In genomic region chr5:320524-321232, GRCh38 we compare ENCODE assay signal across 8 cellular contexts. TPM values are rescaled to one million over a fixed set of nuclear protein-coding genes. Genes with fewer than 3 reads are reported as not detected.
DNase-seq lines count a peak whose midpoint lies in the region; ATAC-seq and TF ChIP-seq lines count a peak whose summit lies in the region.

No MANE protein-coding gene starts in this region.

- no peak for ATAC-seq in CD4-positive, alpha-beta T cell (ENCODE audit: poor library complexity)

- in situ Hi-C loops in mammary epithelial cell (cut with MboI; ENCODE audit: low sequenced_read_pairs in 2 of 2), result no loop called here

- dilution Hi-C loops in mammary epithelial cell (cut with HindIII; ENCODE audit: low sequenced_read_pairs), result no loop called here

- no peaks in the 10 kb centered on the region for H3K9me2 ChIP-seq in PC-9 (ENCODE audit: insufficient read depth)

- no peaks in the 10 kb centered on the region for H3K36me3 Mint-ChIP-seq in CD4-positive, alpha-beta T cell (ENCODE audit: low read depth)
- peaks cover 4% of the 10 kb centered on the region for H3K36me3 Mint-ChIP-seq in nephron (ENCODE audit: low read depth)

- H3K27ac ChIP-seq in CD4-positive, alpha-beta T cell (ENCODE audit: low read depth, low read length), result no peak overlapping the region
- no peak overlapping the region for H3K27ac ChIP-seq in HEK293 (ENCODE audit: extremely low read depth, low read depth, low read length)
- no peak overlapping the region for H3K27ac ChIP-seq in mammary epithelial cell (ENCODE audit: insufficient read depth, low read depth, low read length)
- H3K27ac ChIP-seq in PC-9, result no peak overlapping the region

- peak overlapping the region; percentile 73 for H3K4me3 Mint-ChIP-seq in CD4-positive, alpha-beta T cell
- H3K4me3 Mint-ChIP-seq in nephron, result peak overlapping the region; percentile 68 to 78 (median 76)

- H3K9ac ChIP-seq in mammary epithelial cell (ENCODE audit: insufficient read depth, low read length), result no peak overlapping the region

- H2AFZ ChIP-seq in mammary epithelial cell (ENCODE audit: low read depth, low read length) (peak overlapping the region; percentile 83), PC-9 (no peak overlapping the region)

- no peak for DNase-seq in CD4-positive, alpha-beta T cell
- DNase-seq in mammary epithelial cell (no peak), amniotic stem cell (lab: John Stamatoyannopoulos, UW) (no peak), NCI-H1105 treated with DMSO at 0.1 percent for 48 hours (lab: John Stamatoyannopoulos, UW) (no peak), DMS79 (lab: John Stamatoyannopoulos, UW) (no peak), PC-9 (no peak)

- H3K4me1 ChIP-seq in HEK293 (ENCODE audit: control insufficient read depth, insufficient read depth, low read length), result peaks cover 9% of the 10 kb centered on the region
- peaks cover 17% of the 10 kb centered on the region for H3K4me1 ChIP-seq in mammary epithelial cell (ENCODE audit: insufficient read depth, low read length)
- no peaks in the 10 kb centered on the region for H3K4me1 ChIP-seq in PC-9 (replicated peaks; ENCODE audit: insufficient read depth)

- peaks cover 53% of the 10 kb centered on the region for H3K27me3 ChIP-seq in CD4-positive, alpha-beta T cell (ENCODE audit: control insufficient read depth, insufficient read depth, low read length)
- H3K27me3 ChIP-seq in mammary epithelial cell (ENCODE audit: insufficient read depth, low read length) (peaks cover 12% of the 10 kb centered on the region), PC-9 (ENCODE audit: insufficient read depth, low read depth) (no peaks in the 10 kb centered on the region)

- H3F3A ChIP-seq in PC-9 (ENCODE audit: insufficient read depth, low read depth), result peaks cover 30% of the 10 kb centered on the region; the same call in 1 of the 2 replicates

- no TSS peak for BruUV-seq in mammary epithelial cell (replicated peaks; lab: Mats Ljungman, UMichigan)
- BruUV-seq in PC-9 (replicated peaks; lab: Mats Ljungman, UMichigan), result no TSS peak

- no peaks in the 10 kb centered on the region for H3K4me1 Mint-ChIP-seq in CD4-positive, alpha-beta T cell (ENCODE audit: low read depth)
- H3K4me1 Mint-ChIP-seq in nephron, result no peaks in the 10 kb centered on the region

- POLR2A ChIA-PET in CD4-positive, alpha-beta T cell (lab: Charles Lee), result no interaction called here
- POLR2A ChIA-PET in HEK293 (lab: Yijun Ruan, JAX) (interaction anchor here (0.6 to 1.2 kb wide), 4 partner anchors 17 to 102 kb away, joined by 3 read pairs; partner anchors contain the start of gene PDCD6), PC-9 (lab: Charles Lee; ENCODE audit: unreplicated experiment) (interaction anchor here (0.6 kb wide), 2 partner anchors 57 to 238 kb away, joined by 3 read pairs; no protein-coding TSS in a partner anchor)

- CTCF ChIA-PET in CD4-positive, alpha-beta T cell (lab: Charles Lee), result no interaction called here
- CTCF ChIA-PET in HEK293 (lab: Yijun Ruan, JAX), result interaction anchor here (0.6 to 6.3 kb wide), 9 partner anchors 9 to 582 kb away, joined by 3 to 137 read pairs (median 3); no protein-coding TSS in a partner anchor
- CTCF ChIA-PET in mammary epithelial cell (lab: Charles Lee; ENCODE audit: low non-redundant PET), result no interaction called here
- CTCF ChIA-PET in PC-9 (lab: Charles Lee), result interaction anchor here (1.2 to 1.4 kb wide), 2 partner anchors 16 to 17 kb away, joined by 3 to 6 read pairs; no protein-coding TSS in a partner anchor

- H3K4me3 ChIP-seq in HEK293 (ENCODE audit: low read depth, low read length) (peak overlapping the region; percentile 56), mammary epithelial cell (replicated peaks in 1 of 3; ENCODE audit: insufficient read depth in 1 of 3, low read depth in 2 of 3, low read length in 3 of 3) (peak overlapping the region; percentile 44 to 57 (median 49)), PC-9 (no peak overlapping the region)

- 15% methylated on average over 6 of the region's 65 CpGs for WGBS in mammary epithelial cell (ENCODE audit: low coverage, missing lambda C conversion rate)

- H3K36me3 ChIP-seq in HEK293 (ENCODE audit: control insufficient read depth in 2 of 2, insufficient read depth in 1 of 2, low read length in 2 of 2) (no peaks in the 10 kb centered on the region), mammary epithelial cell (ENCODE audit: insufficient read depth, low read length) (no peaks in the 10 kb centered on the region), PC-9 (ENCODE audit: low read depth) (no peaks in the 10 kb centered on the region)

- peak overlapping the region; percentile 100 for H3K4me2 ChIP-seq in mammary epithelial cell (ENCODE audit: insufficient read depth, low read depth, low read length)
- H3K4me2 ChIP-seq in PC-9, result no peak overlapping the region

- no peak for TF ChIP-seq CTCF in CD4-positive, alpha-beta T cell (IDR thresholded peaks at IDR 0.05)
- TF ChIP-seq CTCF in HEK293 (tag by site-specific recombination; IDR thresholded peaks at IDR 0.05) (no peak; the same call in 1 of the 2 replicates), mammary epithelial cell (conservative IDR thresholded peaks at IDR 0.05 in 1 of 2, IDR thresholded peaks at IDR 0.05 in 1 of 2; ENCODE audit: extremely low read depth in 1 of 2, insufficient read depth in 1 of 2, low read depth in 1 of 2, low read length in 2 of 2) (no peak), nephron (IDR thresholded peaks at IDR 0.05; ENCODE audit: unreplicated experiment in 3 of 3) (no peak), PC-9 (conservative IDR thresholded peaks at IDR 0.05) (no peak)

- intact Hi-C loops in CD4-positive, alpha-beta T cell (cut with DNase I, micrococcal nuclease), result no loop called here
- intact Hi-C loops in mammary epithelial cell (cut with micrococcal nuclease) (loop anchor here (2.0 kb wide), 1 partner anchor 132 kb away; no protein-coding TSS in a partner anchor), PC-9 (cut with micrococcal nuclease; ENCODE audit: unreplicated experiment) (no loop called here)

- H3K9me3 Mint-ChIP-seq in CD4-positive, alpha-beta T cell, result no peaks in the 10 kb centered on the region
- H3K9me3 Mint-ChIP-seq in nephron, result no peaks in the 10 kb centered on the region

- H3K27ac Mint-ChIP-seq in CD4-positive, alpha-beta T cell, result no peak overlapping the region
- H3K27ac Mint-ChIP-seq in nephron, result no peak overlapping the region

- H4K20me1 ChIP-seq in mammary epithelial cell (ENCODE audit: insufficient read depth, low read length) (peaks cover 2% of the 10 kb centered on the region), PC-9 (ENCODE audit: insufficient read depth) (peaks cover 38% of the 10 kb centered on the region)

- H3K79me2 ChIP-seq in mammary epithelial cell (ENCODE audit: insufficient read depth, low read length), result no peaks in the 10 kb centered on the region
- no peaks in the 10 kb centered on the region for H3K79me2 ChIP-seq in PC-9 (ENCODE audit: low read depth)

- H3K27me3 Mint-ChIP-seq in CD4-positive, alpha-beta T cell, result peaks cover 36% of the 10 kb centered on the region
- H3K27me3 Mint-ChIP-seq in nephron (ENCODE audit: low read depth), result peaks cover 77% of the 10 kb centered on the region

- no peaks in the 10 kb centered on the region for H3K9me3 ChIP-seq in CD4-positive, alpha-beta T cell (ENCODE audit: control insufficient read depth, low read length)
- H3K9me3 ChIP-seq in HEK293 (ENCODE audit: control insufficient read depth, insufficient read depth, low read depth, low read length) (no peaks in the 10 kb centered on the region), mammary epithelial cell (replicated peaks; ENCODE audit: insufficient read depth, low read length) (no peaks in the 10 kb centered on the region), PC-9 (ENCODE audit: insufficient read depth, low read depth) (no peaks in the 10 kb centered on the region)

TF ChIP-seq in HEK293, 187 proteins besides CTCF, POLR2A, EP300 and RAD21:
- TF ChIP-seq ZNF600 (tag by site-specific recombination; IDR thresholded peaks at IDR 0.05), result no peak
- TF ChIP-seq ZNF623 (tag by site-specific recombination; IDR thresholded peaks at IDR 0.05), result peak; percentile 58

RNA-seq across cellular contexts. Expression of gene AHRR, which starts 0.8 kb away (rescaled TPM):
- total RNA-seq in CD4-positive, alpha-beta T cell, result under 1 TPM; 0.45 to 0.63 TPM
- 1 to 10 TPM; 1.7 to 2.9 TPM for total RNA-seq in mammary epithelial cell
- polyA plus RNA-seq in mammary epithelial cell, result 0.25 TPM
- polyA minus RNA-seq in mammary epithelial cell, result 1.0 TPM
- total RNA-seq in PC-9 (2021), result 7.2 and 13.6 TPM in 2 replicates

RNA-seq across cellular contexts. Expression of gene PDCD6, which starts 49.2 kb away (rescaled TPM):
- 10 to 100 TPM; 36.9 to 38.1 TPM for total RNA-seq in CD4-positive, alpha-beta T cell
- total RNA-seq in mammary epithelial cell (100 to 1,000 TPM in 1 of 2 donors, 10 to 100 TPM in 1; 77.7 to 167 TPM), PC-9 (2021) (314 and 334 TPM in 2 replicates)
- 252 TPM for polyA plus RNA-seq in mammary epithelial cell
- polyA minus RNA-seq in mammary epithelial cell, result 101 TPM

Comparison
In these comparisons a context has a peak if more than half of its experiments do, and no peak if none do; other contexts are left out.
1. CTCF ChIA-PET loops: an anchor here in HEK293 (0.6 to 6.3 kb wide) and PC-9 (1.2 to 1.4 kb wide); none called in CD4-positive, alpha-beta T cell and mammary epithelial cell.